ENCODE assay signal across 15 cellular contexts in the genomic region with DNA sequence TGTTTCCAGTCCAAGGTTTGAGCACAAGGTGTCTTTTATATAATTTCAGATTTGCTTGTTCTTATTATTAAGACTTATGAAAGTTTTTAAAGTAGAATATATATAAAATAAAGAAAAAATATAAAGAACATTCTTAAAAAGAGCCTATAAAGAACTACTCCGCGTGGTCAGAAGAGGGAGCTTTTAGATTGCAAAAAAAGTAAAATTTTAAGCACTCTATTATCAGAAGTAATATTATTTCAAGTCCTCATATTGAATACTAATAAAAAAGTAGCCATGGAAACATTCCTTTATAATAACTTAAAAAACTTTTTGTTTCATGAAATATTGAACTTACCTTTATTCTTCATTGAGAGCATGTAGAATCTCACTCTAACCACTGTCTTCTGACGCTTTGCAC. TPM values are rescaled to one million over a fixed set of nuclear protein-coding genes. Genes with fewer than 3 reads are reported as not detected.
DNase-seq lines count a peak whose midpoint lies in the region; ATAC-seq, FAIRE-seq and TF ChIP-seq lines count a peak whose summit lies in the region.
"Had no signal": no experiment of that assay in that cellular context is flagged by ENCODE, and none has a peak within 500 bp of the region (broad histone marks: within the 10 kb centered on the region; RNA-seq: fewer than 3 reads in every experiment).

No MANE protein-coding gene starts in this region.

- in situ Hi-C loops in GM12878 (cut with MboI): no loop called here

- BruUV-seq in GM12878 (replicated peaks; lab: Mats Ljungman, UMichigan): no TSS peak

- no peak overlapping the region for H3K4me3 Mint-ChIP-seq in HFFc6
- H3K4me3 Mint-ChIP-seq: activated CD4-positive, alpha-beta memory T cell treated with anti-CD3 and anti-CD28 coated beads for 36 hours; T-helper 2 cell treated with Interferon-gamma antibody and Interleukin-4, amounts not matched to agents 5 μg/mL and 100 μg/mL, for 36 hours had no signal

- FAIRE-seq in GM12878 (lab: Jason Lieb, UNC): no peak

- H3K27ac ChIP-seq in GM12878 (ENCODE audit: control insufficient read depth, insufficient read depth): no peak overlapping the region
- H3K27ac ChIP-seq: coronary artery, left lung had no signal

- H2AFZ ChIP-seq in GM12878 (ENCODE audit: control insufficient read depth, low read depth, low read length): no peak overlapping the region

- H3K27ac Mint-ChIP-seq in HFFc6: no peak overlapping the region
- H3K27ac Mint-ChIP-seq: activated CD4-positive, alpha-beta memory T cell treated with anti-CD3 and anti-CD28 coated beads for 36 hours; T-helper 2 cell treated with Interferon-gamma antibody and Interleukin-4, amounts not matched to agents 5 μg/mL and 100 μg/mL, for 36 hours had no signal

- no peaks in the 10 kb centered on the region for H3K79me2 ChIP-seq in GM12878 (ENCODE audit: control insufficient read depth, insufficient read depth, low read length)

- H3K4me3 ChIP-seq in GM12878: no peak overlapping the region
- H3K4me3 ChIP-seq: coronary artery, left lung had no signal

- peaks cover 4% of the 10 kb centered on the region for H3K27me3 Mint-ChIP-seq in HFFc6 (ENCODE audit: insufficient read depth)

- POLR2A ChIA-PET in GM12878 (lab: Charles Lee): no interaction called here

- no peaks in the 10 kb centered on the region for H3K4me1 Mint-ChIP-seq in HFFc6 (ENCODE audit: low read depth)

- H3K36me3 Mint-ChIP-seq in HFFc6 (ENCODE audit: low read depth): no peaks in the 10 kb centered on the region
- H3K36me3 Mint-ChIP-seq: activated CD4-positive, alpha-beta memory T cell treated with anti-CD3 and anti-CD28 coated beads for 36 hours had no signal

- H3K9me3 ChIP-seq in GM12878 (replicated peaks; ENCODE audit: control insufficient read depth, insufficient read depth, low read length): no peaks in the 10 kb centered on the region
- H3K9me3 ChIP-seq: left lung had no signal

- peak; percentile 45; the same call in 1 of the 2 replicates for TF ChIP-seq CTCF in HFFc6 (IDR thresholded peaks at IDR 0.05)
- peak in 1 of 3 experiments; percentile 14; a peak in 2 of 6 replicates for TF ChIP-seq CTCF in GM12878 (IDR thresholded peaks at IDR 0.05 in 2 of 3, conservative IDR thresholded peaks at IDR 0.05 in 1 of 3; ENCODE audit: control insufficient read depth in 2 of 3, extremely low read depth in 1 of 3, insufficient read depth in 1 of 3, low read depth in 3 of 3, low read length in 3 of 3)
- TF ChIP-seq CTCF in GM20000 (IDR thresholded peaks at IDR 0.05; ENCODE audit: extremely low read depth, missing control alignments): no peak

- H3K4me2 ChIP-seq in GM12878 (ENCODE audit: control insufficient read depth, insufficient read depth): no peak overlapping the region

- H3K27me3 ChIP-seq in GM12878 (replicated peaks in 1 of 2; ENCODE audit: control insufficient read depth in 2 of 2, insufficient read depth in 2 of 2, low read length in 1 of 2): no peaks in the 10 kb centered on the region
- H3K27me3 ChIP-seq: left lung had no signal

- 60% methylated on average over 3 of the region's 3 CpGs for WGBS in GM12878 (ENCODE audit: insufficient coverage, insufficient replicate concordance, low lambda C conversion rate, missing lambda C conversion rate)

- H3K36me3 ChIP-seq in GM12878 (ENCODE audit: control insufficient read depth in 2 of 2, insufficient read depth in 2 of 2, low read length in 1 of 2): no peaks in the 10 kb centered on the region
- H3K36me3 ChIP-seq: left lung had no signal

- RAD21 ChIA-PET in GM12878 (lab: Charles Lee; ENCODE audit: unreplicated experiment): interaction anchor here (1.0 to 1.9 kb wide), 4 partner anchors 16 to 312 kb away, joined by 3 to 10 read pairs (median 6); no protein-coding TSS in a partner anchor

- H3K9ac ChIP-seq in GM12878 (ENCODE audit: control insufficient read depth, insufficient read depth, low read length): no peak overlapping the region

- no peak for TF ChIP-seq EP300 in GM12878 (IDR thresholded peaks at IDR 0.05; ENCODE audit: borderline replicate concordance in 1 of 2, control insufficient read depth in 1 of 2, low read depth in 2 of 2, low read length in 2 of 2)

- ATAC-seq in GM12878 (no peak), HG03045 (IDR thresholded peaks at IDR 0.05; ENCODE audit: unreplicated experiment) (no peak), GM21576 (IDR thresholded peaks at IDR 0.05; ENCODE audit: unreplicated experiment) (no peak)
- ATAC-seq: left lung had no signal

- CTCF ChIA-PET in GM12878 (lab: Yijun Ruan, JAX): interaction anchor here (0.7 to 3.2 kb wide), 6 partner anchors 11 to 313 kb away, joined by 3 to 27 read pairs (median 6); no protein-coding TSS in a partner anchor

- peak; percentile 48; the same call in 1 of the 2 replicates for TF ChIP-seq RAD21 in GM12878 (IDR thresholded peaks at IDR 0.05; ENCODE audit: insufficient read depth, low read depth, low read length)

- peak; percentile 5 for DNase-seq in DMS114 treated with DMSO at 0.1 percent for 48 hours (lab: John Stamatoyannopoulos, UW; ENCODE audit: unreplicated experiment)
- no peak for DNase-seq in HFFc6
- DNase-seq in GM12878 (ENCODE audit: low read depth, low spot score): no peak
- DNase-seq in kidney glomerular epithelial cell (lab: John Stamatoyannopoulos, UW): peak; percentile 11
- DNase-seq in head of caudate nucleus: no peak
- no peak for DNase-seq in GM20000 (ENCODE audit: low spot score)
- DNase-seq: activated CD4-positive, alpha-beta memory T cell treated with anti-CD3 and anti-CD28 coated beads for 36 hours; activated naive CD4-positive, alpha-beta T cell treated with Interleukin-2 at 50 U/mL for 16 hours; foreskin melanocyte; left lung; NCI-H187 treated with DMSO at 0.1 percent for 48 hours had no signal

- no peaks in the 10 kb centered on the region; the same call in 1 of the 2 replicates for H3K4me1 ChIP-seq in GM12878 (ENCODE audit: control insufficient read depth, insufficient read depth, low read length)
- H3K4me1 ChIP-seq: left lung had no signal

- TF ChIP-seq POLR2A in GM12878 (IDR thresholded peaks at IDR 0.05; ENCODE audit: low read depth, low read length): no peak

- no peaks in the 10 kb centered on the region for H3K9me3 Mint-ChIP-seq in HFFc6
- H3K9me3 Mint-ChIP-seq: activated CD4-positive, alpha-beta memory T cell treated with anti-CD3 and anti-CD28 coated beads for 36 hours; T-helper 2 cell treated with Interferon-gamma antibody and Interleukin-4, amounts not matched to agents 5 μg/mL and 100 μg/mL, for 36 hours had no signal

- intact Hi-C loops in GM12878 (cut with micrococcal nuclease; ENCODE audit: unreplicated experiment): loop anchor here (1.0 to 5.0 kb wide), 2 partner anchors 80 to 312 kb away; no protein-coding TSS in a partner anchor
- intact Hi-C loops in head of caudate nucleus (cut with DNase I): no loop called here

- SMC1A ChIA-PET in GM12878 (lab: Charles Lee; ENCODE audit: uncharacterized antibody, unreplicated experiment): interaction anchor here (0.7 to 3.9 kb wide), 6 partner anchors 25 to 312 kb away, joined by 3 to 31 read pairs (median 4); no protein-coding TSS in a partner anchor

- H4K20me1 ChIP-seq in GM12878 (ENCODE audit: control insufficient read depth, insufficient read depth): no peaks in the 10 kb centered on the region

TF ChIP-seq in GM12878, 131 proteins besides CTCF, POLR2A, EP300 and RAD21:
- TF ChIP-seq NR2F1 (conservative IDR thresholded peaks at IDR 0.05) (0 out of 2 replicates have a peak, but pooled peaks have one; percentile 54), BHLHE40 (IDR thresholded peaks at IDR 0.05; ENCODE audit: borderline replicate concordance in 1 of 2, low read depth in 2 of 2, low read length in 1 of 2) (no peak)

RNA-seq across cellular contexts. Expression of gene LINC00305, which starts 51.4 kb away (rescaled TPM):
- not detected for total RNA-seq in HFFc6 (2021; fragmentation: NEBNext Ultra II Directional; extraction: Animal tissue kit (Norgen Biotek cat#: 25700))
- total RNA-seq in GM12878 (2013; cell fraction: nucleolus; rRNA removed): not detected in 2 replicates
- 0.49 TPM in 1 of 2 replicates, not detected in the other for total RNA-seq in GM12878 (2014; rRNA removed)
- total RNA-seq in GM12878 (2014; rRNA removed; fragmentation: Illumina TruSeq; extraction: Trizol): not detected in 2 replicates
- total RNA-seq in GM12878 (2021): not detected in 2 replicates
- polyA plus RNA-seq in GM12878 (2011; ENCODE audit: low read depth): not detected
- 19.4 and 30.7 TPM in 2 replicates for polyA plus RNA-seq in GM12878 (2011; rRNA removed)
- 2.8 and 3.8 TPM in 2 replicates for polyA plus RNA-seq in GM12878 (2011; cell fraction: cytosol; rRNA removed)
- 9.2 and 10.1 TPM in 2 replicates for polyA plus RNA-seq in GM12878 (2011; cell fraction: nucleus; rRNA removed)
- not detected in 2 replicates for polyA plus RNA-seq in GM12878 (2012)
- not detected in 2 replicates for polyA plus RNA-seq in GM12878 (2014; fragmentation: Illumina TruSeq; extraction: Trizol)
- polyA plus RNA-seq in GM12878 (2014; fragmentation: Nextera tagmentation; extraction: Ambion mirVana): under 1 TPM; 0.11 to 0.26 TPM
- not detected in 2 replicates for polyA plus RNA-seq in GM12878 (2014; rRNA removed)
- polyA plus RNA-seq in GM12878 (2016; fragmentation: Nextera tagmentation; extraction: Ambion mirVana): not detected
- polyA minus RNA-seq in GM12878 (2011; rRNA and poly(A)+ RNA removed): 1.7 and 1.9 TPM in 2 replicates
- not detected in 2 replicates for polyA minus RNA-seq in GM12878 (2011; cell fraction: cytosol; rRNA and poly(A)+ RNA removed)
- 0.86 TPM in 1 of 2 replicates, not detected in the other for polyA minus RNA-seq in GM12878 (2011; cell fraction: nucleus; rRNA and poly(A)+ RNA removed)
- total RNA-seq: activated CD4-positive, alpha-beta memory T cell treated with anti-CD3 and anti-CD28 coated beads for 36 hours had no signal

Comparison
In these comparisons a context has a peak if more than half of its experiments do, and no peak if none do; other contexts are left out.
1. DNase-seq: peak in DMS114 treated with DMSO at 0.1 percent for 48 hours (single experiment) and kidney glomerular epithelial cell (single experiment); none in HFFc6 (single experiment), GM12878 (single experiment), head of caudate nucleus (0 of 42) and GM20000 (single experiment).